9 cellular contexts compared by ENCODE assay signal in genomic region chr10:91800192-91800591, GRCh38. TPM values are rescaled to one million over a fixed set of nuclear protein-coding genes. Genes with fewer than 3 reads are reported as not detected.
DNase-seq lines count a peak whose midpoint lies in the region; ATAC-seq and TF ChIP-seq lines count a peak whose summit lies in the region.
"Had no signal": no experiment of that assay in that cellular context is flagged by ENCODE, and none has a peak within 500 bp of the region (broad histone marks: within the 10 kb centered on the region; RNA-seq: fewer than 3 reads in every experiment).

No MANE protein-coding gene starts in this region.

- intact Hi-C loops in heart right ventricle (cut with DNase I), result no loop called here
- intact Hi-C loops in cardiac septum (cut with DNase I), result no loop called here

- H3K18ac ChIP-seq in mesendoderm (ENCODE audit: low read length), result no peak overlapping the region

- H3K79me2 ChIP-seq in mesendoderm (ENCODE audit: control insufficient read depth, insufficient read depth, low read length), result peaks cover 61% of the 10 kb centered on the region

- no peaks in the 10 kb centered on the region for H3K9me3 ChIP-seq in heart right ventricle

- H3K56ac ChIP-seq in mesendoderm (ENCODE audit: low read length), result peak overlapping the region; percentile 59

- peak overlapping the region; percentile 23 for H3K9ac ChIP-seq in mesendoderm (ENCODE audit: low read length)

- DNase-seq in heart right ventricle (no peak), cardiac septum (ENCODE audit: low spot score) (no peak), brain microvascular endothelial cell (no peak), mesendoderm (no peak), Kasumi-1 (lab: John Stamatoyannopoulos, UW) (no peak)

- H3K4me2 ChIP-seq in mesendoderm (ENCODE audit: low read length), result peak overlapping the region; percentile 53

- H3K27me3 ChIP-seq in heart right ventricle (no peaks in the 10 kb centered on the region), brain microvascular endothelial cell (replicated peaks) (no peaks in the 10 kb centered on the region), mesendoderm (ENCODE audit: insufficient read depth, low read length, poor library complexity) (no peaks in the 10 kb centered on the region)

- H3K79me1 ChIP-seq in mesendoderm (ENCODE audit: low read length), result peaks cover 11% of the 10 kb centered on the region

- H3K4me3 ChIP-seq in heart right ventricle (peak overlapping the region in 7 of 10 donors; percentile 71 to 96 (median 92)), brain microvascular endothelial cell (ENCODE audit: low read depth, low read length) (peak overlapping the region; percentile 95), mesendoderm (ENCODE audit: low read length) (no peak overlapping the region), urinary bladder (ENCODE audit: low read depth, low read length) (peak overlapping the region; percentile 13)

- no peak overlapping the region for H3K23ac ChIP-seq in mesendoderm (ENCODE audit: low read length)

- H2AK5ac ChIP-seq in mesendoderm (ENCODE audit: low read length), result no peak overlapping the region

- H4K5ac ChIP-seq in mesendoderm (ENCODE audit: low read length), result no peak overlapping the region

- peaks cover 2 to 76% (median 56%) of the 10 kb centered on the region in 9 donors for H3K4me1 ChIP-seq in heart right ventricle
- peaks cover 2% of the 10 kb centered on the region for H3K4me1 ChIP-seq in mesendoderm (ENCODE audit: control insufficient read depth, low read depth, low read length)
- H3K4me1 ChIP-seq in urinary bladder (ENCODE audit: insufficient read depth), result peaks cover 3% of the 10 kb centered on the region

- H3K27ac ChIP-seq in heart right ventricle (peak overlapping the region in 4 of 10 donors; percentile 30 to 98 (median 97)), brain microvascular endothelial cell (no peak overlapping the region), mesendoderm (ENCODE audit: low read depth, low read length) (no peak overlapping the region), urinary bladder (ENCODE audit: low read depth) (no peak overlapping the region)
- H3K27ac ChIP-seq: RWPE1 had no signal

- WGBS in heart right ventricle, 2 donors, result 39 to 43% methylated on average over 5 of the region's 5 CpGs
- WGBS in mesendoderm (ENCODE audit: extremely low coverage, insufficient coverage, low lambda C conversion rate), result no CpG with 5 or more reads among the region's 5 CpGs
- WGBS in urinary bladder, result 53% methylated on average over 5 of the region's 5 CpGs

- in situ Hi-C loops in brain microvascular endothelial cell (cut with HindIII; ENCODE audit: low pct_ligation_motif_present, low sequenced_read_pairs), result no loop called here

- no peak overlapping the region for H2BK5ac ChIP-seq in mesendoderm (ENCODE audit: low read length)

- TF ChIP-seq CTCF in heart right ventricle (IDR thresholded peaks at IDR 0.05), result no peak
- TF ChIP-seq CTCF in brain microvascular endothelial cell (IDR thresholded peaks at IDR 0.05; ENCODE audit: low read depth, low read length, missing control alignments), result no peak

- no peak overlapping the region for H2BK15ac ChIP-seq in mesendoderm (replicated peaks; ENCODE audit: low read depth)

- no peak overlapping the region for H3K4ac ChIP-seq in mesendoderm (ENCODE audit: low read depth, low read length)

- no peak overlapping the region for H2BK120ac ChIP-seq in mesendoderm (ENCODE audit: low read depth, low read length)

- H4K8ac ChIP-seq in mesendoderm (ENCODE audit: low read depth, low read length), result no peak overlapping the region

- peaks cover 0 to 44% (median 0%) of the 10 kb centered on the region in 9 donors for H3K36me3 ChIP-seq in heart right ventricle
- no peaks in the 10 kb centered on the region for H3K36me3 ChIP-seq in brain microvascular endothelial cell (replicated peaks)
- H3K36me3 ChIP-seq in mesendoderm (ENCODE audit: control insufficient read depth, insufficient read depth, low read length), result no peaks in the 10 kb centered on the region
- H3K36me3 ChIP-seq in urinary bladder (ENCODE audit: insufficient read depth), result peaks cover 2% of the 10 kb centered on the region

- ATAC-seq in heart right ventricle (no peak), HG03108 (IDR thresholded peaks at IDR 0.05; ENCODE audit: unreplicated experiment) (no peak), GM18909 (IDR thresholded peaks at IDR 0.05; ENCODE audit: poor library complexity, unreplicated experiment) (no peak)

RNA-seq across cellular contexts. Expression of gene TNKS2, which starts 2.0 kb away (rescaled TPM):
- total RNA-seq in heart right ventricle, result 10 to 100 TPM; 11.8 to 21.1 (median 14.3) TPM
- polyA plus RNA-seq in heart right ventricle, result 1 to 10 TPM; 4.7 to 6.4 TPM
- total RNA-seq in cardiac septum, result 15.9 TPM
- polyA plus RNA-seq in mesendoderm (2013, experiment 1 of 2), result 28.4 TPM
- polyA plus RNA-seq in mesendoderm (2013, experiment 2 of 2), result 28.9 TPM
- total RNA-seq in urinary bladder, result 85.4 TPM
- polyA plus RNA-seq in urinary bladder, result 22.2 TPM
